8 cellular contexts compared by ENCODE assay signal in genomic region chr19:12723643-12724426, GRCh38. TPM values are rescaled to one million over a fixed set of nuclear protein-coding genes. Genes with fewer than 3 reads are reported as not detected.
DNase-seq lines count a peak whose midpoint lies in the region; ATAC-seq and TF ChIP-seq lines count a peak whose summit lies in the region.

TNPO2 (minus strand) TSS chr19:12723932; CDS start chr19:12720977, 2,955 bp downstream.

- H3K9me3 ChIP-seq in OCI-LY1 (ENCODE audit: low read length) (no peaks in the 10 kb centered on the region), esophagus (ENCODE audit: control insufficient read depth in 2 of 2, insufficient read depth in 1 of 2, low read depth in 1 of 2, low read length in 1 of 2) (no peaks in the 10 kb centered on the region), muscle layer of colon (ENCODE audit: low read length) (no peaks in the 10 kb centered on the region)

- peak within 1 kb of the TSS; percentile 78 for H3K27ac ChIP-seq in OCI-LY1 (ENCODE audit: low read depth, low read length, poor library complexity, severe bottlenecking)
- peak within 1 kb of the TSS; percentile 71 to 98 for H3K27ac ChIP-seq in esophagus (ENCODE audit: low read depth in 2 of 2, low read length in 1 of 2)
- H3K27ac ChIP-seq in muscle layer of colon (ENCODE audit: low read depth, low read length): peak within 1 kb of the TSS; percentile 94

- H3K79me2 ChIP-seq in OCI-LY1 (ENCODE audit: insufficient read depth, low read length): peaks cover 46% of the 10 kb centered on the region

- H3K27ac Mint-ChIP-seq in stimulated activated effector memory CD8-positive, alpha-beta T cell treated with anti-CD3 and anti-CD28 coated beads, Interleukin-12 subunit alpha, Interleukin-12 subunit beta, amount 100 ng/mL, for 72 hours: peak within 1 kb of the TSS; percentile 97

- TF ChIP-seq CTCF in OCI-LY1 (IDR thresholded peaks at IDR 0.05; ENCODE audit: low read length): no peak

- H3K9ac ChIP-seq in OCI-LY1 (ENCODE audit: low read length): peak within 1 kb of the TSS; percentile 90
- peak within 1 kb of the TSS; percentile 51 for H3K9ac ChIP-seq in muscle layer of colon (ENCODE audit: low read length)

- peak; percentile 60 for ATAC-seq in stimulated activated effector memory CD8-positive, alpha-beta T cell treated with anti-CD3 and anti-CD28 coated beads, Interleukin-12 subunit alpha, Interleukin-12 subunit beta, amount 100 ng/mL, for 72 hours
- no peak for ATAC-seq in GM18909 (IDR thresholded peaks at IDR 0.05; ENCODE audit: poor library complexity, unreplicated experiment)

- H3K4me1 Mint-ChIP-seq in stimulated activated effector memory CD8-positive, alpha-beta T cell treated with anti-CD3 and anti-CD28 coated beads, Interleukin-12 subunit alpha, Interleukin-12 subunit beta, amount 100 ng/mL, for 72 hours: peaks cover 44% of the 10 kb centered on the region

- H2AFZ ChIP-seq in OCI-LY1 (ENCODE audit: low read length): no peak within 1 kb of the TSS; the same call in 1 of the 2 replicates

- peak within 1 kb of the TSS; percentile 83 for H3K4me3 Mint-ChIP-seq in stimulated activated effector memory CD8-positive, alpha-beta T cell treated with anti-CD3 and anti-CD28 coated beads, Interleukin-12 subunit alpha, Interleukin-12 subunit beta, amount 100 ng/mL, for 72 hours

- peak within 1 kb of the TSS; percentile 90 for H3K4me2 ChIP-seq in OCI-LY1 (ENCODE audit: low read length)

- DNase-seq in CMK (ENCODE audit: low read depth) (peak; percentile 63), HT-29 (ENCODE audit: low spot score) (peak; percentile 48), activated T-cell treated with anti-CD3 and anti-CD28 coated beads for 24 hours (ENCODE audit: low read depth) (peak; percentile 71)
- peak; percentile 52 to 86 for DNase-seq in stimulated activated effector memory CD8-positive, alpha-beta T cell treated with anti-CD3 and anti-CD28 coated beads, Interleukin-12 subunit alpha, Interleukin-12 subunit beta, amount 100 ng/mL, for 72 hours (ENCODE audit: low spot score in 2 of 2)

- peak within 1 kb of the TSS; percentile 73 for H3K4me3 ChIP-seq in OCI-LY1 (ENCODE audit: low read depth, low read length, poor library complexity, severe bottlenecking)
- peak within 1 kb of the TSS; percentile 51 to 83 for H3K4me3 ChIP-seq in esophagus (ENCODE audit: low read depth in 1 of 2, low read length in 2 of 2)
- H3K4me3 ChIP-seq in muscle layer of colon (ENCODE audit: low read depth in 1 of 2, low read length in 2 of 2): peak within 1 kb of the TSS; percentile 62 to 94

- H3K36me3 ChIP-seq in OCI-LY1 (ENCODE audit: insufficient read depth, low read length): peaks cover 32% of the 10 kb centered on the region
- H3K36me3 ChIP-seq in esophagus (ENCODE audit: control insufficient read depth in 2 of 2, insufficient read depth in 2 of 2, low read length in 1 of 2): peaks cover 0 to 11% of the 10 kb centered on the region in 2 donors
- peaks cover 7% of the 10 kb centered on the region for H3K36me3 ChIP-seq in muscle layer of colon (ENCODE audit: insufficient read depth, low read length)

- H3K4me1 ChIP-seq in OCI-LY1 (ENCODE audit: insufficient read depth, low read length, severe bottlenecking) (peaks cover 33% of the 10 kb centered on the region), esophagus (ENCODE audit: control insufficient read depth in 2 of 2, insufficient read depth in 2 of 2, low read length in 1 of 2) (peaks cover 0 to 6% of the 10 kb centered on the region in 2 donors), muscle layer of colon (ENCODE audit: insufficient read depth, low read length) (peaks cover 30% of the 10 kb centered on the region)

- WGBS in esophagus, 2 donors: 3% methylated on average over 28 of the region's 28 CpGs

- H4K20me1 ChIP-seq in OCI-LY1 (ENCODE audit: insufficient read depth, low read length): no peaks in the 10 kb centered on the region

- H3K9me2 ChIP-seq in OCI-LY1 (ENCODE audit: low read depth, low read length): no peaks in the 10 kb centered on the region

- H3K9me3 Mint-ChIP-seq in stimulated activated effector memory CD8-positive, alpha-beta T cell treated with anti-CD3 and anti-CD28 coated beads, Interleukin-12 subunit alpha, Interleukin-12 subunit beta, amount 100 ng/mL, for 72 hours: no peaks in the 10 kb centered on the region

- H3K36me3 Mint-ChIP-seq in stimulated activated effector memory CD8-positive, alpha-beta T cell treated with anti-CD3 and anti-CD28 coated beads, Interleukin-12 subunit alpha, Interleukin-12 subunit beta, amount 100 ng/mL, for 72 hours: peaks cover 81% of the 10 kb centered on the region

- H3F3A ChIP-seq in OCI-LY1 (ENCODE audit: insufficient read depth, low read length): peaks cover 7% of the 10 kb centered on the region

- H3K27me3 ChIP-seq in OCI-LY1 (ENCODE audit: insufficient read depth, low read length): no peaks in the 10 kb centered on the region
- no peaks in the 10 kb centered on the region for H3K27me3 ChIP-seq in esophagus (ENCODE audit: control insufficient read depth in 1 of 2, insufficient read depth in 2 of 2, low read length in 2 of 2)
- H3K27me3 ChIP-seq in muscle layer of colon (ENCODE audit: control insufficient read depth in 1 of 2, insufficient read depth in 2 of 2, low read length in 2 of 2): no peaks in the 10 kb centered on the region

RNA-seq across cellular contexts. Expression of gene TNPO2, which starts in this region (rescaled TPM):
- total RNA-seq in HT-29 (2014; rRNA removed; shearing (Covaris generic)): 24.5 TPM in 2 replicates
- polyA plus RNA-seq in esophagus: 10 to 100 TPM; 29.7 to 37.2 TPM
